8 cellular contexts compared by ENCODE assay signal in genomic region chr10:27558612-27559020, GRCh38. TPM values are rescaled to one million over a fixed set of nuclear protein-coding genes. Genes with fewer than 3 reads are reported as not detected.
DNase-seq lines count a peak whose midpoint lies in the region; ATAC-seq and TF ChIP-seq lines count a peak whose summit lies in the region.

No MANE protein-coding gene starts in this region.

- ATAC-seq in right cardiac atrium, result peak; percentile 80 to 85

- DNase-seq in stimulated activated CD4-positive, alpha-beta T cell treated with anti-CD3 and anti-CD28 coated beads, Interleukin-2, amount 100 ng/mL, for 24 hours, result peak; percentile 8 to 27
- no peak for DNase-seq in stimulated activated CD4-positive, alpha-beta T cell treated with anti-CD3 and anti-CD28 coated beads, Interleukin-12 subunit alpha, Interleukin-12 subunit beta, amount 100 ng/mL, for 4 hours
- DNase-seq in HCEC 1CT (peak; percentile 32), NCI-H69 (lab: John Stamatoyannopoulos, UW) (peak; percentile 56), adrenal gland (peak; percentile 55 to 79 (median 62)), right cardiac atrium (peak in 2 of 3 donors; percentile 31 to 49), skeletal muscle cell (ENCODE audit: low read depth) (peak; percentile 9), T1000 (lab: John Stamatoyannopoulos, UW) (no peak)

- intact Hi-C loops in adrenal gland (cut with DNase I), result loop anchor here in 1 of 2 donors (10.0 kb wide), 1 partner anchor 96 kb away; no protein-coding TSS in a partner anchor
- intact Hi-C loops in right cardiac atrium (cut with DNase I), result loop anchor here in 3 of 4 donors (2.0 to 5.0 kb wide), 2 partner anchors 98 to 99 kb away; no protein-coding TSS in a partner anchor

- no peak for TF ChIP-seq POLR2A in adrenal gland (IDR thresholded peaks at IDR 0.05)

- H3K4me3 ChIP-seq in adrenal gland (no peak overlapping the region), right cardiac atrium (ENCODE audit: low read length) (no peak overlapping the region), skeletal muscle cell (ENCODE audit: low read depth, low read length) (no peak overlapping the region)

- H3K9me3 ChIP-seq in adrenal gland (replicated peaks in 1 of 3), result no peaks in the 10 kb centered on the region
- H3K9me3 ChIP-seq in right cardiac atrium (ENCODE audit: control insufficient read depth, low read length), result no peaks in the 10 kb centered on the region

- H3K4me1 ChIP-seq in adrenal gland (replicated peaks in 1 of 2) (no peaks in the 10 kb centered on the region), right cardiac atrium (ENCODE audit: control insufficient read depth, insufficient read depth, low read length) (no peaks in the 10 kb centered on the region)

- 2 to 7% (median 3%) methylated on average over 3 of the region's 3 CpGs for WGBS in adrenal gland, 4 donors
- 4% methylated on average over 3 of the region's 3 CpGs for WGBS in right cardiac atrium

- peak; percentile 39 to 83 (median 76) for TF ChIP-seq CTCF in adrenal gland (IDR thresholded peaks at IDR 0.05)

- H3K27ac ChIP-seq in adrenal gland (no peak overlapping the region), right cardiac atrium (ENCODE audit: low read length) (no peak overlapping the region)

- H3K36me3 ChIP-seq in adrenal gland (replicated peaks in 1 of 2), result no peaks in the 10 kb centered on the region

- no peaks in the 10 kb centered on the region for H3K27me3 ChIP-seq in adrenal gland
- no peaks in the 10 kb centered on the region for H3K27me3 ChIP-seq in right cardiac atrium (ENCODE audit: control insufficient read depth, insufficient read depth)

RNA-seq across cellular contexts. Expression of gene RAB18, which starts 54.5 kb away (rescaled TPM):
- total RNA-seq in adrenal gland (100 to 1,000 TPM in 4 of 8 donors, 10 to 100 TPM in 4; 36.2 to 242 (median 114) TPM), right cardiac atrium (100 to 1,000 TPM; 114 to 125 (median 116) TPM)
- polyA plus RNA-seq in adrenal gland (100 to 1,000 TPM in 1 of 3 donors, 10 to 100 TPM in 2; 22.1 to 416 (median 23.4) TPM), right cardiac atrium (41.1 TPM)

Comparison
In these comparisons a context has a peak if more than half of its experiments do, and no peak if none do; other contexts are left out.
1. DNase-seq: peak in stimulated activated CD4-positive, alpha-beta T cell treated with anti-CD3 and anti-CD28 coated beads, Interleukin-2, amount 100 ng/mL, for 24 hours (2 of 2), HCEC 1CT (single experiment), NCI-H69 (single experiment), adrenal gland (7 of 7), right cardiac atrium (2 of 3) and skeletal muscle cell (single experiment); none in stimulated activated CD4-positive, alpha-beta T cell treated with anti-CD3 and anti-CD28 coated beads, Interleukin-12 subunit alpha, Interleukin-12 subunit beta, amount 100 ng/mL, for 4 hours (single experiment) and T1000 (single experiment).